ENCODE assay signal across 8 cellular contexts in the genomic region with DNA sequence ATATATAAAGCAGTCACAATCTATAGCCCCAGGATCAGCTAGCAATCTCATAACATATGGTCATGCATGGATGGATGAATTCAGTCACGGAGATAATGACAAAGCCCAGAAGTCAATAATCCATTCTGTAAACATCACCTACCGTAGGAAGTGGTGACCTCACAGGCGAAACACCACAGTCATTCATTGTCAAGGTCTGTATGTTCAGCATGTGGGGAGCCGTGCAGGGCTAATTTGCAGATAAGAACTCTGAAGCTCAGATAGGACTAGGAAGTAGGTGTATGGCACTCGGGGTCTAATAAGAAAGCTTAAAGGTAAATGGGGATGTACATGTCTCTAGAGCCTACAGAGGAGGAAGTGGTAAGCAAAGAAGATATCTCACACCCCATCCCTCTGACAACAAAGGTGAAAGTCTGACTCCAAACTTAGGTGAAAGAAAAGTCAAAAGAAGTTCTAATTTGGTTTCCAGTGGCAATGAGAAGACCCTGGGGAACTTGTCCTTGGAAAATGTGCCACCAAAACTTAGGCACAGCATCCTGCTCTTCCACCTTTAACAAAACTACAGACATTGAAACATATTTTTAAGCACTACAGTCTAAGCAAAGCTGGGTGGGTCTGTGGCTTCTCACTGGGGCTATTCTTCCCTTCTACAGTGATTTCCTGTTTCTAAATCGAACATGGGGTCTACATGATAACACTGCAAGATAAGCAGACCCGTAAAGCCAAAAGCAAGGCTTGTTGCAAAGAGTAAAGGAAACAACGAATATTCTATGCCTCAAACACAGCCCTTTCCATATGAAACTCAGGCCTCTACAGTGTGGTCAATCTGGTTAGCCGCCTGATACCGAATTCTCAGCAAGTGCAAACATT. TPM values are rescaled to one million over a fixed set of nuclear protein-coding genes. Genes with fewer than 3 reads are reported as not detected.
DNase-seq lines count a peak whose midpoint lies in the region; ATAC-seq and TF ChIP-seq lines count a peak whose summit lies in the region.

No MANE protein-coding gene starts in this region.

- H3K9ac ChIP-seq in colonic mucosa (ENCODE audit: low read depth in 2 of 2, low read length in 2 of 2), result no peak overlapping the region

- no peaks in the 10 kb centered on the region for H3K27me3 ChIP-seq in colonic mucosa

- H3K9me3 ChIP-seq in colonic mucosa, result no peaks in the 10 kb centered on the region

- no peaks in the 10 kb centered on the region for H3K36me3 ChIP-seq in colonic mucosa

- DNase-seq in T-helper 1 cell (peak in 3 of 5 donors; percentile 10 to 20 (median 16)), mucosa of gallbladder (ENCODE audit: low spot score) (peak; percentile 41), anterior cingulate cortex (lab: John Stamatoyannopoulos, UW) (no peak), NCI-H774 (lab: John Stamatoyannopoulos, UW) (no peak), colonic mucosa (no peak), NCI-H1048 (lab: John Stamatoyannopoulos, UW) (no peak)

- intact Hi-C loops in colonic mucosa (cut with DNase I), result no loop called here

- TF ChIP-seq CTCF in colonic mucosa (IDR thresholded peaks at IDR 0.05), result no peak

- peak; percentile 79 for ATAC-seq in GM18868 (IDR thresholded peaks at IDR 0.05; ENCODE audit: unreplicated experiment)
- ATAC-seq in HG02884 (IDR thresholded peaks at IDR 0.05; ENCODE audit: unreplicated experiment), result peak; percentile 78

- no peak overlapping the region for H3K4me3 ChIP-seq in colonic mucosa

- H3K27ac ChIP-seq in colonic mucosa, result no peak overlapping the region

- H3K4me1 ChIP-seq in colonic mucosa, result no peaks in the 10 kb centered on the region

RNA-seq across cellular contexts. Expression of a gene that starts 5.2 kb away (rescaled TPM):
- 0.46 TPM for total RNA-seq in mucosa of gallbladder
- total RNA-seq in colonic mucosa, result not detected

RNA-seq across cellular contexts. Expression of a gene that starts 39.0 kb away (rescaled TPM):
- total RNA-seq in mucosa of gallbladder (2.4 TPM), colonic mucosa (1 to 10 TPM in 1 of 2 donors, under 1 TPM in 1; 0.84 to 1.9 TPM)

Comparison
In these comparisons a context has a peak if more than half of its experiments do, and no peak if none do; other contexts are left out.
1. DNase-seq: peak in T-helper 1 cell (3 of 5) and mucosa of gallbladder (single experiment); none in anterior cingulate cortex (0 of 58), NCI-H774 (single experiment), colonic mucosa (single experiment) and NCI-H1048 (single experiment).